31 cellular contexts compared by ENCODE assay signal in the genomic region with DNA sequence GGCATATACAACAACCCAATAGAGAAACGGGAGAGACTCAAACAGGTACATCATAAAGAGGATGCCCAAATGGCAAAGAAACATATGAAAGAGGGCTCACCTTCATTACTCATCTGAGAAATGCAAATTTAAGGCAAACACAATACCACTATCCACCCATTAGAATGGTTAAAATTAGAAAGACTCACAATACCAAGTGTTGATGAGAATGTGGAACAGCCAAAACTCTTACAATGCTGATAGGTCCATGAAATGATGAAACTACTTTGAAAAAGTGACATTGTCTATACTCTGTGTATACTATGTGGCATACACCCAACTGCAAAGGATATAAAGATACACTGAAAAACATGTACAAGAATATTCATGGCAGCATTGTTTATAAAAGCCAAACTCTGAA.
"Had no signal": no experiment of that assay in that cellular context is flagged by ENCODE, and none has a peak within 500 bp of the region (broad histone marks: within the 10 kb centered on the region; RNA-seq: fewer than 3 reads in every experiment).

No MANE protein-coding gene starts in this region.

- H3K27ac ChIP-seq: neural progenitor cell, neutrophil, ovary, pancreas, parathyroid adenoma, prostate gland, psoas muscle, right atrium auricular region, right lobe of liver, sigmoid colon, skin epidermis, spleen had no signal

- H3K27ac Mint-ChIP-seq: naive thymus-derived CD4-positive, alpha-beta T cell; naive thymus-derived CD8-positive, alpha-beta T cell; natural killer cell; natural killer cell treated with Interleukin-12 subunit alpha and Interleukin-12 subunit beta and Interleukin-15 and Interleukin-18, amount 100 ng/mL, for 72 hours; nephron progenitor cell; neural progenitor cell; progenitor cell of endocrine pancreas had no signal

- H3K36me3 Mint-ChIP-seq: naive thymus-derived CD4-positive, alpha-beta T cell; neural progenitor cell had no signal

- H3K79me2 ChIP-seq: parathyroid adenoma had no signal

- H3K4me3 ChIP-seq: neural progenitor cell, ovary, pancreas, prostate gland, psoas muscle, right atrium auricular region, right lobe of liver, sigmoid colon, skin epidermis, smooth muscle cell, spleen had no signal

- H3K4me1 Mint-ChIP-seq: naive thymus-derived CD4-positive, alpha-beta T cell; naive thymus-derived CD8-positive, alpha-beta T cell; natural killer cell; neural crest cell; neural progenitor cell had no signal

- H3K4me2 ChIP-seq: neural progenitor cell, smooth muscle cell had no signal

- H2AFZ ChIP-seq: neural progenitor cell, parathyroid adenoma had no signal

- H3K9ac ChIP-seq: neural progenitor cell, parathyroid adenoma had no signal

- H3K36me3 ChIP-seq: neural progenitor cell, neutrophil, ovary, pancreas, prostate gland, right atrium auricular region, right lobe of liver, sigmoid colon, spleen had no signal

- H3K4me3 Mint-ChIP-seq: naive thymus-derived CD4-positive, alpha-beta T cell; naive thymus-derived CD8-positive, alpha-beta T cell; natural killer cell; natural killer cell treated with Interleukin-12 subunit alpha and Interleukin-12 subunit beta and Interleukin-15 and Interleukin-18, amount 100 ng/mL, for 72 hours; nephron progenitor cell; neural crest cell; neural progenitor cell had no signal

- ATAC-seq: naive thymus-derived CD4-positive, alpha-beta T cell; naive thymus-derived CD8-positive, alpha-beta T cell; natural killer cell; natural killer cell treated with Interleukin-12 subunit alpha and Interleukin-12 subunit beta and Interleukin-15 and Interleukin-18, amount 100 ng/mL, for 72 hours; pancreas; psoas muscle; right cardiac atrium; right lobe of liver; sciatic nerve had no signal

- H3K27me3 ChIP-seq: neural progenitor cell, neutrophil, ovary, pancreas, right atrium auricular region, right lobe of liver, sigmoid colon had no signal

- H3K9me3 ChIP-seq: neutrophil, ovary, pancreas, prostate gland, right lobe of liver had no signal

- DNase-seq: naive thymus-derived CD4-positive, alpha-beta T cell; naive thymus-derived CD8-positive, alpha-beta T cell; natural killer cell; nephron progenitor cell; nucleus accumbens; occipital lobe; pancreas; posterior cingulate gyrus; psoas muscle; retina; right cardiac atrium; right lobe of liver; sigmoid colon; small intestine; spleen; stimulated activated CD4-positive, alpha-beta T cell treated with anti-CD3 and anti-CD28 coated beads, Interleukin-12 subunit alpha, Interleukin-12 subunit beta, amount 100 ng/mL, for 4 hours; stimulated activated CD4-positive, alpha-beta T cell treated with anti-CD3 and anti-CD28 coated beads, Interleukin-15, amount 100 ng/mL, for 24 hours; stimulated activated CD4-positive, alpha-beta T cell treated with anti-CD3 and anti-CD28 coated beads, Interleukin-1b, Interleukin-23, amount 100 ng/mL, for 48 hours; stimulated activated CD4-positive, alpha-beta T cell treated with anti-CD3 and anti-CD28 coated beads, Interleukin-2, amount 100 ng/mL, for 24 hours had no signal

- H3K4me1 ChIP-seq: neural progenitor cell, pancreas, parathyroid adenoma, prostate gland, psoas muscle, right lobe of liver had no signal
